8 cellular contexts compared by ENCODE assay signal in genomic region chr12:48852734-48853168, GRCh38. TPM values are rescaled to one million over a fixed set of nuclear protein-coding genes. Genes with fewer than 3 reads are reported as not detected.
DNase-seq lines count a peak whose midpoint lies in the region; ATAC-seq, FAIRE-seq and TF ChIP-seq lines count a peak whose summit lies in the region.

No MANE protein-coding gene starts in this region.

- POLR2A ChIA-PET in OCI-LY7 (lab: Charles Lee) = interaction anchor here (0.7 to 3.4 kb wide), 16 partner anchors 13 to 184 kb away, joined by 3 to 36 read pairs (median 4); partner anchors contain the start of genes FKBP11 and RND1
- POLR2A ChIA-PET in endothelial cell of umbilical vein (lab: Charles Lee) = interaction anchor here (0.9 to 2.3 kb wide), 2 partner anchors 13 to 38 kb away, joined by 3 to 23 read pairs; partner anchors contain the start of gene RND1

- H3K27me3 ChIP-seq in endothelial cell of umbilical vein (ENCODE audit: control insufficient read depth in 2 of 2, insufficient read depth in 2 of 2, low read length in 2 of 2) (no peaks in the 10 kb centered on the region), parathyroid adenoma (ENCODE audit: control insufficient read depth, insufficient read depth, low read length) (no peaks in the 10 kb centered on the region), aorta (ENCODE audit: control insufficient read depth in 1 of 2, insufficient read depth in 2 of 2, low read length in 1 of 2) (no peaks in the 10 kb centered on the region)

- no peaks in the 10 kb centered on the region for H3K9me1 ChIP-seq in endothelial cell of umbilical vein (replicated peaks; ENCODE audit: control insufficient read depth, extremely low read depth, insufficient read depth, low read length)

- 1 to 3% methylated on average over 5 of the region's 5 CpGs for WGBS in aorta, 2 donors

- H3K9me3 ChIP-seq in OCI-LY7 (ENCODE audit: low read length) = no peaks in the 10 kb centered on the region
- no peaks in the 10 kb centered on the region for H3K9me3 ChIP-seq in endothelial cell of umbilical vein (replicated peaks; ENCODE audit: control insufficient read depth, insufficient read depth, low read length)
- no peaks in the 10 kb centered on the region for H3K9me3 ChIP-seq in parathyroid adenoma (ENCODE audit: control insufficient read depth, low read length)
- no peaks in the 10 kb centered on the region for H3K9me3 ChIP-seq in aorta (ENCODE audit: control insufficient read depth, low read length)

- H3K4me2 ChIP-seq in OCI-LY7 (ENCODE audit: low read length) = peak overlapping the region; percentile 87
- H3K4me2 ChIP-seq in endothelial cell of umbilical vein (ENCODE audit: insufficient read depth, low read length) = peak overlapping the region; percentile 92
- H3K4me2 ChIP-seq in parathyroid adenoma (ENCODE audit: low read length) = peak overlapping the region; percentile 45

- peak overlapping the region; percentile 19 for H3K9ac ChIP-seq in endothelial cell of umbilical vein (replicated peaks; ENCODE audit: extremely low read depth, insufficient read depth, low read length)
- no peak overlapping the region for H3K9ac ChIP-seq in parathyroid adenoma

- no peak for TF ChIP-seq POLR2A in endothelial cell of umbilical vein (IDR thresholded peaks at IDR 0.05; ENCODE audit: low read depth, low read length)

- H3K27ac ChIP-seq in OCI-LY7 (ENCODE audit: low read depth, low read length, poor library complexity, severe bottlenecking) (peak overlapping the region; percentile 45), endothelial cell of umbilical vein (ENCODE audit: insufficient read depth, low read depth, low read length) (peak overlapping the region; percentile 29), parathyroid adenoma (peak overlapping the region; percentile 78), aorta (ENCODE audit: low read depth in 1 of 2, low read length in 2 of 2) (peak overlapping the region in 1 of 2 donors; percentile 82)

- peaks cover 32% of the 10 kb centered on the region for H3K79me2 ChIP-seq in OCI-LY7 (ENCODE audit: insufficient read depth, low read depth, low read length)
- H3K79me2 ChIP-seq in endothelial cell of umbilical vein (ENCODE audit: control insufficient read depth, insufficient read depth, low read length) = peaks cover 37% of the 10 kb centered on the region
- H3K79me2 ChIP-seq in parathyroid adenoma = peaks cover 21% of the 10 kb centered on the region

- TF ChIP-seq CTCF in OCI-LY7 (conservative IDR thresholded peaks at IDR 0.05; ENCODE audit: low read length) = no peak
- no peak for TF ChIP-seq CTCF in endothelial cell of umbilical vein (IDR thresholded peaks at IDR 0.05; ENCODE audit: extremely low read depth in 1 of 2, insufficient read depth in 1 of 2, low read depth in 1 of 2, low read length in 2 of 2)
- no peak for TF ChIP-seq CTCF in parathyroid adenoma (IDR thresholded peaks at IDR 0.05)

- dilution Hi-C loops in endothelial cell of umbilical vein (cut with MboI; ENCODE audit: extremely low pct_ligation_motif_present, low sequenced_read_pairs) = no loop called here

- ATAC-seq in GM19395 (IDR thresholded peaks at IDR 0.05; ENCODE audit: unreplicated experiment) = peak; percentile 3
- ATAC-seq in aorta (ENCODE audit: low FRiP score) = no peak
- no peak for ATAC-seq in GM21737 (IDR thresholded peaks at IDR 0.05; ENCODE audit: unreplicated experiment)
- ATAC-seq in HG03521 (IDR thresholded peaks at IDR 0.05; ENCODE audit: unreplicated experiment) = no peak

- intact Hi-C loops in OCI-LY7 (cut with micrococcal nuclease; ENCODE audit: unreplicated experiment) = loop anchor here (1.0 to 10.0 kb wide), 6 partner anchors 38 to 982 kb away; partner anchors contain the start of gene TUBA1B
- intact Hi-C loops in endothelial cell of umbilical vein (cut with micrococcal nuclease) = loop anchor here (1.0 to 2.0 kb wide), 6 partner anchors 13 to 143 kb away; partner anchors contain the start of gene RND1
- intact Hi-C loops in aorta (cut with DNase I) = loop anchor here (1.0 to 10.0 kb wide), 6 partner anchors 38 to 142 kb away; partner anchors contain the start of gene DDN (in 1 of the 2)

- H2AFZ ChIP-seq in OCI-LY7 (ENCODE audit: low read length) = peak overlapping the region; percentile 93
- peak overlapping the region; percentile 97 for H2AFZ ChIP-seq in endothelial cell of umbilical vein (ENCODE audit: low read depth, low read length)
- peak overlapping the region; percentile 85 for H2AFZ ChIP-seq in parathyroid adenoma

- CTCF ChIA-PET in OCI-LY7 (lab: Charles Lee; ENCODE audit: unreplicated experiment) = interaction anchor here (0.7 to 2.8 kb wide), 6 partner anchors 13 to 73 kb away, joined by 3 to 35 read pairs (median 5); partner anchors contain the start of genes FKBP11 and RND1
- CTCF ChIA-PET in endothelial cell of umbilical vein (lab: Charles Lee) = interaction anchor here (0.6 to 11.3 kb wide), 48 partner anchors 9 to 277 kb away, joined by 3 to 703 read pairs (median 5); partner anchors contain the start of genes ARF3, FKBP11, RND1 and WNT1

- peak overlapping the region; percentile 98 for H3K4me3 ChIP-seq in OCI-LY7 (ENCODE audit: low read depth, low read length, poor library complexity, severe bottlenecking)
- H3K4me3 ChIP-seq in endothelial cell of umbilical vein (replicated peaks in 1 of 3; ENCODE audit: insufficient read depth in 1 of 3, low read depth in 1 of 3, low read length in 3 of 3) = peak overlapping the region; percentile 3 to 54 (median 35)
- peak overlapping the region; percentile 94 for H3K4me3 ChIP-seq in parathyroid adenoma (ENCODE audit: low read depth, low read length)
- H3K4me3 ChIP-seq in aorta (ENCODE audit: low read length in 2 of 2) = peak overlapping the region in 1 of 2 donors; percentile 14

- FAIRE-seq in endothelial cell of umbilical vein (lab: Jason Lieb, UNC) = no peak

- BruUV-seq in OCI-LY7 (replicated peaks; lab: Mats Ljungman, UMichigan) = no TSS peak
- no TSS peak for BruUV-seq in endothelial cell of umbilical vein (replicated peaks; lab: Mats Ljungman, UMichigan)

- DNase-seq in OCI-LY7 (ENCODE audit: low spot score) (no peak), endothelial cell of umbilical vein (ENCODE audit: low read depth, low spot score) (no peak), aorta (no peak), AG20443 (ENCODE audit: low spot score) (no peak)

- H3K36me3 ChIP-seq in OCI-LY7 (ENCODE audit: insufficient read depth, low read length) (peaks cover 26% of the 10 kb centered on the region), endothelial cell of umbilical vein (ENCODE audit: control insufficient read depth in 2 of 2, extremely low read depth in 1 of 2, insufficient read depth in 2 of 2, low read length in 2 of 2) (peaks cover 0 to 4% of the 10 kb centered on the region in 2 experiments), parathyroid adenoma (ENCODE audit: control insufficient read depth, insufficient read depth, low read length) (no peaks in the 10 kb centered on the region), aorta (ENCODE audit: control insufficient read depth in 1 of 2, insufficient read depth in 2 of 2, low read length in 1 of 2) (no peaks in the 10 kb centered on the region)

- H3K9me2 ChIP-seq in OCI-LY7 (ENCODE audit: insufficient read depth, low read length) = no peaks in the 10 kb centered on the region

- peaks cover 8% of the 10 kb centered on the region; the same call in 1 of the 2 replicates for H4K20me1 ChIP-seq in OCI-LY7 (ENCODE audit: insufficient read depth, low read length)
- no peaks in the 10 kb centered on the region for H4K20me1 ChIP-seq in endothelial cell of umbilical vein (replicated peaks; ENCODE audit: control insufficient read depth, extremely low read depth, insufficient read depth, low read length)

- peaks cover 38% of the 10 kb centered on the region for H3K4me1 ChIP-seq in OCI-LY7 (ENCODE audit: insufficient read depth, low read length, poor library complexity, severe bottlenecking)
- H3K4me1 ChIP-seq in endothelial cell of umbilical vein (ENCODE audit: control insufficient read depth, extremely low read depth, insufficient read depth, low read length) = peaks cover 18% of the 10 kb centered on the region
- H3K4me1 ChIP-seq in parathyroid adenoma = peaks cover 9% of the 10 kb centered on the region
- H3K4me1 ChIP-seq in aorta (ENCODE audit: control insufficient read depth in 1 of 2, insufficient read depth in 2 of 2, low read length in 2 of 2) = no peaks in the 10 kb centered on the region

RNA-seq across cellular contexts. Expression of gene DDX23, which starts 0.8 kb away (rescaled TPM):
- 91.1 and 101 TPM in 2 replicates for total RNA-seq in OCI-LY7 (2014; rRNA removed; shearing (Covaris generic))
- total RNA-seq in OCI-LY7 (2022) = 103 and 119 TPM in 2 replicates
- 101 and 107 TPM in 2 replicates for total RNA-seq in endothelial cell of umbilical vein
- polyA plus RNA-seq in endothelial cell of umbilical vein = 47.4 and 56.0 TPM in 2 replicates
- polyA plus RNA-seq in endothelial cell of umbilical vein (2011; cell fraction: cytosol; rRNA removed) = 59.5 and 70.1 TPM in 2 replicates
- 228 and 250 TPM in 2 replicates for polyA plus RNA-seq in endothelial cell of umbilical vein (2011; cell fraction: nucleus; rRNA removed)
- polyA plus RNA-seq in endothelial cell of umbilical vein (2012) = 97.9 and 115 TPM in 2 replicates
- polyA minus RNA-seq in endothelial cell of umbilical vein = 81.5 and 115 TPM in 2 replicates
- polyA minus RNA-seq in endothelial cell of umbilical vein (2011; cell fraction: cytosol; rRNA and poly(A)+ RNA removed) = 37.9 TPM
- 49.7 and 67.7 TPM in 2 replicates for polyA minus RNA-seq in endothelial cell of umbilical vein (2011; cell fraction: nucleus; rRNA and poly(A)+ RNA removed)
- 10 to 100 TPM; 52.2 to 77.2 TPM for total RNA-seq in aorta
- polyA plus RNA-seq in aorta = 10 to 100 TPM; 25.9 to 48.1 TPM

RNA-seq across cellular contexts. Expression of gene RND1, which starts 12.9 kb away (rescaled TPM):
- total RNA-seq in OCI-LY7 (2014; rRNA removed; shearing (Covaris generic)) = 6.5 and 7.3 TPM in 2 replicates
- 12.7 and 13.9 TPM in 2 replicates for total RNA-seq in OCI-LY7 (2022)
- 4.0 and 4.4 TPM in 2 replicates for total RNA-seq in endothelial cell of umbilical vein
- polyA plus RNA-seq in endothelial cell of umbilical vein = 5.2 and 9.9 TPM in 2 replicates
- 9.8 and 11.5 TPM in 2 replicates for polyA plus RNA-seq in endothelial cell of umbilical vein (2011; cell fraction: cytosol; rRNA removed)
- 34.0 and 46.2 TPM in 2 replicates for polyA plus RNA-seq in endothelial cell of umbilical vein (2011; cell fraction: nucleus; rRNA removed)
- polyA plus RNA-seq in endothelial cell of umbilical vein (2012) = 10.9 and 17.4 TPM in 2 replicates
- polyA minus RNA-seq in endothelial cell of umbilical vein = 9.4 and 16.2 TPM in 2 replicates
- polyA minus RNA-seq in endothelial cell of umbilical vein (2011; cell fraction: cytosol; rRNA and poly(A)+ RNA removed) = not detected
- 21.3 and 21.6 TPM in 2 replicates for polyA minus RNA-seq in endothelial cell of umbilical vein (2011; cell fraction: nucleus; rRNA and poly(A)+ RNA removed)
- 1 to 10 TPM; 3.7 TPM for total RNA-seq in aorta
- under 1 TPM; 0.56 to 0.88 TPM for polyA plus RNA-seq in aorta

RNA-seq across cellular contexts. Expression of gene CACNB3, which starts 34.5 kb away (rescaled TPM):
- total RNA-seq in OCI-LY7 (2014; rRNA removed; shearing (Covaris generic)) = 5.6 and 5.9 TPM in 2 replicates
- 20.6 and 23.0 TPM in 2 replicates for total RNA-seq in OCI-LY7 (2022)
- 61.8 and 64.2 TPM in 2 replicates for total RNA-seq in endothelial cell of umbilical vein
- polyA plus RNA-seq in endothelial cell of umbilical vein = 37.4 and 46.1 TPM in 2 replicates
- 30.0 and 36.5 TPM in 2 replicates for polyA plus RNA-seq in endothelial cell of umbilical vein (2011; cell fraction: cytosol; rRNA removed)
- polyA plus RNA-seq in endothelial cell of umbilical vein (2011; cell fraction: nucleus; rRNA removed) = 156 and 189 TPM in 2 replicates
- 66.0 and 66.8 TPM in 2 replicates for polyA plus RNA-seq in endothelial cell of umbilical vein (2012)
- 37.7 and 48.5 TPM in 2 replicates for polyA minus RNA-seq in endothelial cell of umbilical vein
- polyA minus RNA-seq in endothelial cell of umbilical vein (2011; cell fraction: cytosol; rRNA and poly(A)+ RNA removed) = 5.2 TPM
- polyA minus RNA-seq in endothelial cell of umbilical vein (2011; cell fraction: nucleus; rRNA and poly(A)+ RNA removed) = 32.0 and 33.8 TPM in 2 replicates
- 10 to 100 TPM; 20.5 to 30.8 TPM for total RNA-seq in aorta
- 10 to 100 TPM in 1 of 2 donors, 1 to 10 TPM in 1; 7.3 to 39.3 TPM for polyA plus RNA-seq in aorta
